Comparison of ENCODE assay signal across 3 cellular contexts in genomic region chr3:174321549-174321948, GRCh38.
TF ChIP-seq lines count a peak whose summit lies in the region.

No MANE protein-coding gene starts in this region.

TF ChIP-seq in HepG2, 621 proteins besides CTCF, POLR2A, EP300 and RAD21:
- TF ChIP-seq MAFK (conservative IDR thresholded peaks at IDR 0.05 in 1 of 2, IDR thresholded peaks at IDR 0.05 in 1 of 2; ENCODE audit: low read length in 2 of 2) (peak; percentile 15 to 68; a peak in 2 of 4 replicates), MZF1 (CRISPR knock-in tag; IDR thresholded peaks at IDR 0.05; ENCODE audit: borderline replicate concordance) (no peak), POLR2G (IDR thresholded peaks at IDR 0.05; ENCODE audit: low read depth, low read length) (no peak), XBP1 (CRISPR knock-in tag; IDR thresholded peaks at IDR 0.05) (no peak)
- TF ChIP-seq, protein P1, sequence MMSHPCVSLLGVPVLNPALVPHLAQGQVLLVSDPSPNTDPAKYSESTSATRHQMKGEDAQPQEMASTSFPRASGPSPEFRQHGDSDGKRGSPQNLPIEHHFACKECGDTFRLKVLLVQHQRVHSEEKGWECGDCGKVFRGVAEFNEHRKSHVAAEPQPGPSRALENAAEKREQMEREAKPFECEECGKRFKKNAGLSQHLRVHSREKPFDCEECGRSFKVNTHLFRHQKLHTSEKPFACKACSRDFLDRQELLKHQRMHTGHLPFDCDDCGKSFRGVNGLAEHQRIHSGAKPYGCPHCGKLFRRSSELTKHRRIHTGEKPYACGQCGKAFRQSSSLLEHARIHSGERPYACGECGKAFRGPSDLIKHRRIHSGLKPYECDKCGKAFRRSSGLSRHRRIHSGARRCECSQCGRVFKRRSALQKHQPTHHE (CRISPR knock-in tag; IDR thresholded peaks at IDR 0.05; ENCODE audit: borderline replicate concordance), result no peak

TF ChIP-seq in IMR-90, 13 proteins besides CTCF, POLR2A, EP300 and RAD21:
- TF ChIP-seq SMC3 (IDR thresholded peaks at IDR 0.05; ENCODE audit: low read depth, low read length), result no peak
- TF ChIP-seq CHD1 (IDR thresholded peaks at IDR 0.05; ENCODE audit: low read depth, low read length), result no peak
- peak; percentile 70 for TF ChIP-seq MAFK (IDR thresholded peaks at IDR 0.05; ENCODE audit: low read depth, low read length)
TF ChIP-seq in IMR-90: peak in this region for 1.

TF ChIP-seq in K562, 482 proteins besides CTCF, POLR2A, EP300 and RAD21:
- TF ChIP-seq POLR2G (IDR thresholded peaks at IDR 0.05; ENCODE audit: low read depth, low read length) (no peak), REST (CRISPR knock-in tag; IDR thresholded peaks at IDR 0.05; ENCODE audit: low read depth) (no peak), CTCFL (IDR thresholded peaks at IDR 0.05; ENCODE audit: borderline replicate concordance, insufficient read depth, low read depth, low read length, poor library complexity, severe bottlenecking) (no peak), ZNF316 (IDR thresholded peaks at IDR 0.05) (peak; percentile 61), CBX1 (IDR thresholded peaks at IDR 0.05; ENCODE audit: low read depth) (no peak), GATAD2A (IDR thresholded peaks at IDR 0.05) (no peak), RBM39 (optimal IDR thresholded peaks at IDR 0.05; ENCODE audit: low read depth, low read length) (no peak), ZNF583 (CRISPR knock-in tag; IDR thresholded peaks at IDR 0.05) (no peak), ZHX1 (conservative IDR thresholded peaks at IDR 0.05; ENCODE audit: low read length) (no peak), C11orf30 (IDR thresholded peaks at IDR 0.05; ENCODE audit: low read depth) (0 out of 2 replicates have a peak, but pooled peaks have one; percentile 25)
